ENCODE assay signal across 10 cellular contexts in the genomic region with DNA sequence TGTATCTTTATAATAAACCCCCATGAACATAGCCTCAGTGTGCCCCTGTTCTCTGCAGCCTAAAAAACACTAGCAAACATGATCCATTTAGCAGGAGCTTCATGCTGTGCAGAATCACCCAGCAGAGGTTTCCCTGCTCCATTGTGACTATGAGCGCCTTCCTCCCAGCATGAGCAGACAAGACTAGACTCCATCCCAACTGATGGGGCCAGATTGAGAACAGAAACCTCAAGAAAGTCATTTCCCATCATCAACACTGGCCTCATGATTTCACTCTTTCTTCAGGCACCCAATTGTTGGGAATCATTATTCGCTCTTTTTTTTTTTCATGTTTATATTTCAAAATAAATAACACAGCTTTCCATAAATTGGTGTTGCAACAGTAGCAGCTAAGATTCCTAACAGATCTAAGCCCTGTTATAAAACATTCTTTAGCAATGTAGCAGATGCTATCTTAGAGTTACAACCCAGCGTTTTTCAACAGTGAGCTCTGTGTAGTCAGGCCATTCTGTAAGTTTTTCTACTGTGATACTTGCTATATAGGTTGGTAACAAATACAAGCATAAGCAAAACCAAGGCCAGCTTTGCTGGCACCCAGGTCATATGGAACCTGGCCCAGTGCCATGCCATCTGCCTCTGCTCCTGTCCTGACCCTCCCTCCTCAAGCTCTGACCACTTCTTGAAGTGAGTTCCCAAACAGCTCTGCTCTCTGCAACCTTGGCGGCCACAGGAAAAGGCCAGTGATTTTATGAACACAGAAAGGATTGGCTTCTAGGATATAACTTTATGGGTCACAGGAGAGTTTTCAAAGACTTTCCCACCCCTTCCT. TPM values are rescaled to one million over a fixed set of nuclear protein-coding genes. Genes with fewer than 3 reads are reported as not detected.
DNase-seq lines count a peak whose midpoint lies in the region; ATAC-seq and TF ChIP-seq lines count a peak whose summit lies in the region.
"Had no signal": no experiment of that assay in that cellular context is flagged by ENCODE, and none has a peak within 500 bp of the region (broad histone marks: within the 10 kb centered on the region; RNA-seq: fewer than 3 reads in every experiment).

No MANE protein-coding gene starts in this region.

- BruUV-seq in MCF 10A (replicated peaks; lab: Mats Ljungman, UMichigan) (no TSS peak), mammary epithelial cell (replicated peaks; lab: Mats Ljungman, UMichigan) (no TSS peak), PC-3 (replicated peaks; lab: Mats Ljungman, UMichigan) (no TSS peak)

- no peaks in the 10 kb centered on the region for H3K27me3 Mint-ChIP-seq in MCF 10A (ENCODE audit: insufficient read depth, unreplicated experiment)

- H3K4me3 Mint-ChIP-seq in MCF 10A (ENCODE audit: unreplicated experiment) = no peak overlapping the region

- CTCF ChIA-PET in MCF 10A (lab: Yijun Ruan, JAX) = interaction anchor here (0.6 to 1.8 kb wide), 6 partner anchors 37 to 430 kb away, joined by 3 to 7 read pairs (median 4); no protein-coding TSS in a partner anchor
- CTCF ChIA-PET in mammary epithelial cell (lab: Charles Lee; ENCODE audit: low non-redundant PET) = no interaction called here
- CTCF ChIA-PET in PC-3 (lab: Charles Lee) = no interaction called here

- DNase-seq in MCF 10A (ENCODE audit: unreplicated experiment) = peak; percentile 21
- no peak for DNase-seq in mammary epithelial cell
- peak; percentile 29 for DNase-seq in activated CD8-positive, alpha-beta memory T cell treated with anti-CD3 and anti-CD28 coated beads, Interleukin-2, amount 50 U/mL, for 48 hours
- DNase-seq in left kidney (ENCODE audit: low read depth, low spot score) = peak; percentile 15
- DNase-seq in transverse colon = peak; percentile 27
- no peak for DNase-seq in PC-3
- DNase-seq in gastrocnemius medialis = no peak
- no peak for DNase-seq in psoas muscle
- DNase-seq: hypothalamus, NCI-H187 had no signal

- no peak for TF ChIP-seq POLR2A in transverse colon (IDR thresholded peaks at IDR 0.05)
- no peak for TF ChIP-seq POLR2A in gastrocnemius medialis (IDR thresholded peaks at IDR 0.05)

- H3K27ac ChIP-seq in mammary epithelial cell (ENCODE audit: insufficient read depth, low read depth, low read length) (no peak overlapping the region), transverse colon (peak overlapping the region; percentile 51 to 66 (median 58)), PC-3 (ENCODE audit: low read length) (no peak overlapping the region), gastrocnemius medialis (no peak overlapping the region), psoas muscle (no peak overlapping the region)

- peaks cover 5% of the 10 kb centered on the region for H3K36me3 Mint-ChIP-seq in MCF 10A (ENCODE audit: insufficient read depth, unreplicated experiment)

- no peak overlapping the region for H3K4me3 ChIP-seq in mammary epithelial cell (replicated peaks in 1 of 3; ENCODE audit: insufficient read depth in 1 of 3, low read depth in 2 of 3, low read length in 3 of 3)
- no peak overlapping the region for H3K4me3 ChIP-seq in transverse colon
- no peak overlapping the region for H3K4me3 ChIP-seq in PC-3 (ENCODE audit: low read length)
- no peak overlapping the region for H3K4me3 ChIP-seq in gastrocnemius medialis
- no peak overlapping the region for H3K4me3 ChIP-seq in psoas muscle

- no peaks in the 10 kb centered on the region for H3F3A ChIP-seq in PC-3 (ENCODE audit: low read length, unreplicated experiment)

- WGBS in mammary epithelial cell (ENCODE audit: low coverage, missing lambda C conversion rate) = 90% methylated on average over 4 of the region's 4 CpGs
- 60 to 76% methylated on average over 2 to 4 of the region's 4 CpGs for WGBS in transverse colon (ENCODE audit: low coverage in 1 of 2), 2 donors
- 86 to 87% (median 87%) methylated on average over 4 of the region's 4 CpGs for WGBS in psoas muscle, 3 donors

- in situ Hi-C loops in mammary epithelial cell (cut with MboI; ENCODE audit: low sequenced_read_pairs in 2 of 2) = no loop called here
- in situ Hi-C loops in transverse colon (cut with MboI; ENCODE audit: low pct_ligation_motif_present in 1 of 4, low pct_unique_long_range_greater_than_20kb in 1 of 4, low sequenced_read_pairs in 3 of 4) = loop anchor here in 1 of 4 donors (25.0 kb wide), 1 partner anchor 178 kb away; a partner anchor contains a TSS
- in situ Hi-C loops in gastrocnemius medialis (cut with MboI; ENCODE audit: low sequenced_read_pairs in 4 of 4) = no loop called here

- peaks cover 20% of the 10 kb centered on the region for H3K4me1 Mint-ChIP-seq in MCF 10A (ENCODE audit: insufficient read depth, unreplicated experiment)

- peak; percentile 47 for TF ChIP-seq EP300 in transverse colon (IDR thresholded peaks at IDR 0.05; ENCODE audit: low read depth)

- POLR2A ChIA-PET in MCF 10A (lab: Yijun Ruan, JAX) (interaction anchor here (0.7 to 3.5 kb wide), 3 partner anchors 9 to 115 kb away, joined by 3 to 27 read pairs (median 4); a partner anchor contains a TSS), PC-3 (lab: Charles Lee; ENCODE audit: unreplicated experiment) (no interaction called here)

- dilution Hi-C loops in mammary epithelial cell (cut with HindIII; ENCODE audit: low sequenced_read_pairs) = no loop called here

- no peaks in the 10 kb centered on the region for H4K20me1 ChIP-seq in mammary epithelial cell (ENCODE audit: insufficient read depth, low read length)
- H4K20me1 ChIP-seq in PC-3 (ENCODE audit: low read length) = no peaks in the 10 kb centered on the region

- intact Hi-C loops in MCF 10A (cut with micrococcal nuclease) (no loop called here), mammary epithelial cell (cut with micrococcal nuclease) (no loop called here), transverse colon (cut with DNase I; ENCODE audit: low total_unique reads) (no loop called here), PC-3 (cut with micrococcal nuclease) (no loop called here), gastrocnemius medialis (cut with DNase I; ENCODE audit: low total_unique reads) (no loop called here), psoas muscle (cut with DNase I) (no loop called here)

- no peak overlapping the region for H3K27ac Mint-ChIP-seq in MCF 10A (ENCODE audit: low read depth, unreplicated experiment)

- H3K4me2 ChIP-seq in mammary epithelial cell (ENCODE audit: insufficient read depth, low read depth, low read length) (no peak overlapping the region), PC-3 (ENCODE audit: low read length) (no peak overlapping the region)

- no peaks in the 10 kb centered on the region for H3K27me3 ChIP-seq in mammary epithelial cell (ENCODE audit: insufficient read depth, low read length)
- H3K27me3 ChIP-seq in transverse colon = no peaks in the 10 kb centered on the region
- no peaks in the 10 kb centered on the region for H3K27me3 ChIP-seq in PC-3 (ENCODE audit: low read length)
- H3K27me3 ChIP-seq in gastrocnemius medialis = no peaks in the 10 kb centered on the region
- H3K27me3 ChIP-seq in psoas muscle (ENCODE audit: insufficient read depth in 3 of 3, low read length in 2 of 3) = no peaks in the 10 kb centered on the region

- no peaks in the 10 kb centered on the region for H3K9me3 Mint-ChIP-seq in MCF 10A (ENCODE audit: unreplicated experiment)

- H3K9me3 ChIP-seq in mammary epithelial cell (replicated peaks; ENCODE audit: insufficient read depth, low read length) (no peaks in the 10 kb centered on the region), transverse colon (no peaks in the 10 kb centered on the region), PC-3 (ENCODE audit: low read length) (no peaks in the 10 kb centered on the region), gastrocnemius medialis (no peaks in the 10 kb centered on the region), psoas muscle (no peaks in the 10 kb centered on the region)

- no peak for ATAC-seq in PC-3
- no peak for ATAC-seq in gastrocnemius medialis
- ATAC-seq in psoas muscle = no peak

- H3K36me3 ChIP-seq in mammary epithelial cell (ENCODE audit: insufficient read depth, low read length) (peaks cover 1% of the 10 kb centered on the region), transverse colon (no peaks in the 10 kb centered on the region), PC-3 (ENCODE audit: low read depth, low read length) (no peaks in the 10 kb centered on the region), gastrocnemius medialis (no peaks in the 10 kb centered on the region), psoas muscle (ENCODE audit: insufficient read depth in 1 of 2, low read depth in 1 of 2) (no peaks in the 10 kb centered on the region)

- H3K79me2 ChIP-seq in mammary epithelial cell (ENCODE audit: insufficient read depth, low read length) (peaks cover 44% of the 10 kb centered on the region), PC-3 (ENCODE audit: low read length) (no peaks in the 10 kb centered on the region)

- TF ChIP-seq CTCF in MCF 10A (IDR thresholded peaks at IDR 0.05; ENCODE audit: unreplicated experiment) = no peak
- no peak for TF ChIP-seq CTCF in mammary epithelial cell (conservative IDR thresholded peaks at IDR 0.05 in 1 of 2, IDR thresholded peaks at IDR 0.05 in 1 of 2; ENCODE audit: extremely low read depth in 1 of 2, insufficient read depth in 1 of 2, low read depth in 1 of 2, low read length in 2 of 2)
- no peak for TF ChIP-seq CTCF in transverse colon (IDR thresholded peaks at IDR 0.05)
- no peak for TF ChIP-seq CTCF in PC-3 (conservative IDR thresholded peaks at IDR 0.05; ENCODE audit: low read depth, low read length)
- no peak for TF ChIP-seq CTCF in gastrocnemius medialis (IDR thresholded peaks at IDR 0.05 in 4 of 5, conservative IDR thresholded peaks at IDR 0.05 in 1 of 5)
- TF ChIP-seq CTCF in psoas muscle (IDR thresholded peaks at IDR 0.05) = no peak

- H2AFZ ChIP-seq in mammary epithelial cell (ENCODE audit: low read depth, low read length) = no peak overlapping the region
- no peak overlapping the region for H2AFZ ChIP-seq in PC-3 (ENCODE audit: low read length)

- no peak overlapping the region for H3K9ac ChIP-seq in mammary epithelial cell (ENCODE audit: insufficient read depth, low read length)
- H3K9ac ChIP-seq in PC-3 (ENCODE audit: low read length) = no peak overlapping the region

- H3K9me2 ChIP-seq in PC-3 (replicated peaks; ENCODE audit: low read length) = no peaks in the 10 kb centered on the region

- H3K4me1 ChIP-seq in mammary epithelial cell (ENCODE audit: insufficient read depth, low read length) (peaks cover 18% of the 10 kb centered on the region), transverse colon (peaks cover 16 to 63% (median 40%) of the 10 kb centered on the region in 4 donors), PC-3 (ENCODE audit: insufficient read depth, low read length) (peaks cover 1% of the 10 kb centered on the region; the same call in 1 of the 2 replicates), gastrocnemius medialis (peaks cover 35 to 49% of the 10 kb centered on the region in 2 donors), psoas muscle (peaks cover 42% of the 10 kb centered on the region)

RNA-seq across cellular contexts. Expression of a gene that starts 13.0 kb away (rescaled TPM):
- total RNA-seq in MCF 10A (2022) (3.8 and 4.8 TPM in 2 replicates), mammary epithelial cell (1 to 10 TPM; 6.0 to 9.7 TPM), transverse colon (10 to 100 TPM; 12.4 to 18.3 (median 15.6) TPM), PC-3 (2014; rRNA removed) (4.6 and 5.9 TPM in 2 replicates), gastrocnemius medialis (1 to 10 TPM; 2.3 to 4.6 (median 3.6) TPM), psoas muscle (1 to 10 TPM; 2.5 to 4.1 (median 2.9) TPM)
- polyA plus RNA-seq in mammary epithelial cell (3.7 TPM), psoas muscle (1 to 10 TPM; 1.7 to 3.3 (median 2.0) TPM)
- 4.0 TPM for polyA minus RNA-seq in mammary epithelial cell

RNA-seq across cellular contexts. Expression of a gene that starts 39.1 kb away (rescaled TPM):
- total RNA-seq in MCF 10A (2022) (48.3 and 64.8 TPM in 2 replicates), mammary epithelial cell (10 to 100 TPM; 25.7 to 60.3 TPM), transverse colon (10 to 100 TPM in 3 of 4 donors, 1 to 10 TPM in 1; 3.6 to 21.3 (median 16.5) TPM), PC-3 (2014; rRNA removed) (64.1 and 67.6 TPM in 2 replicates), gastrocnemius medialis (10 to 100 TPM in 3 of 4 donors, 1 to 10 TPM in 1; 7.4 to 20.0 (median 12.8) TPM), psoas muscle (10 to 100 TPM; 16.2 to 20.6 (median 17.0) TPM)
- polyA plus RNA-seq in mammary epithelial cell (39.7 TPM), psoas muscle (10 to 100 TPM; 30.8 to 55.7 (median 31.8) TPM)
- 11.5 TPM for polyA minus RNA-seq in mammary epithelial cell

Comparison
In these comparisons a context has a peak if more than half of its experiments do, and no peak if none do; other contexts are left out.
1. DNase-seq: peak in MCF 10A (single experiment), activated CD8-positive, alpha-beta memory T cell treated with anti-CD3 and anti-CD28 coated beads, Interleukin-2, amount 50 U/mL, for 48 hours (single experiment), left kidney (single experiment) and transverse colon (single experiment); none in mammary epithelial cell (single experiment), PC-3 (single experiment), gastrocnemius medialis (0 of 2) and psoas muscle (0 of 2).
2. H3K27ac ChIP-seq: peak in transverse colon (4 of 4); none in mammary epithelial cell (single experiment), PC-3 (single experiment), gastrocnemius medialis (0 of 4) and psoas muscle (single experiment).